ENCODE assay signal across 18 cellular contexts in the genomic region with DNA sequence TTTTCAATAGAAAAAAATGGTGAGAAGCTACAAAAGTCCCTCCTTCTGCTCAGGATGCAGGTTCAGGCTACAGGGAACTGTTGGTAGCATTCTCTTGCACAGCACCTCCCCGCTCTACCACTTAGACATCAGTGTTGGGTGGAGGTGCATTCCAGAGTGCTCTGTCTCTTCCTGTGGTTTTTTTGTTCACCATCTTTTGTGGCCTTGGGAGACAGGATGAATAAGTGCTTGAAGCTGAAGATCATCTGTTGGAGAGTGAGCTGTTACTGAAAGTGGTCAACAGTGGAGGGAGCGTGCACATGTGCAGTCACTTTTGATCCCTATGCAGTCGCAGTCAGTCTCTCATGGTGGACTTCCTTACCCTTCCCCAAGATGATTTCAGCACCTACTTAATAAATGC. TPM values are rescaled to one million over a fixed set of nuclear protein-coding genes. Genes with fewer than 3 reads are reported as not detected.
DNase-seq lines count a peak whose midpoint lies in the region; ATAC-seq, FAIRE-seq and TF ChIP-seq lines count a peak whose summit lies in the region.
"Had no signal": no experiment of that assay in that cellular context is flagged by ENCODE, and none has a peak within 500 bp of the region (broad histone marks: within the 10 kb centered on the region; RNA-seq: fewer than 3 reads in every experiment).

No MANE protein-coding gene starts in this region.

- peaks cover 21% of the 10 kb centered on the region for H3K4me1 ChIP-seq in osteoblast (ENCODE audit: insufficient read depth, low read length)
- no peaks in the 10 kb centered on the region for H3K4me1 ChIP-seq in small intestine (ENCODE audit: control insufficient read depth in 2 of 2, insufficient read depth in 1 of 2, low read depth in 1 of 2, low read length in 1 of 2)
- H3K4me1 ChIP-seq: Caco-2 had no signal

- FAIRE-seq in small intestine (lab: Jason Lieb, UNC) = no peak
- FAIRE-seq: colon, kidney had no signal

- no peak for TF ChIP-seq CTCF in osteoblast (IDR thresholded peaks at IDR 0.05; ENCODE audit: extremely low read depth, low read depth, low read length)

- 91 to 97% (median 95%) methylated on average over 3 of the region's 3 CpGs for WGBS in small intestine, 3 donors

- H3K27me3 ChIP-seq in osteoblast (ENCODE audit: insufficient read depth, low read length) = no peaks in the 10 kb centered on the region
- H3K27me3 ChIP-seq in small intestine (ENCODE audit: control insufficient read depth in 2 of 2, insufficient read depth in 2 of 2, low read length in 2 of 2) = no peaks in the 10 kb centered on the region
- H3K27me3 ChIP-seq: esophagus squamous epithelium had no signal

- ATAC-seq in GM21576 (IDR thresholded peaks at IDR 0.05; ENCODE audit: unreplicated experiment) = no peak
- ATAC-seq: sciatic nerve had no signal

- peaks cover 75% of the 10 kb centered on the region for H3K79me2 ChIP-seq in osteoblast (ENCODE audit: insufficient read depth, low read length)

- H3K9me3 ChIP-seq in osteoblast (ENCODE audit: low read depth, low read length) (no peaks in the 10 kb centered on the region), small intestine (ENCODE audit: control insufficient read depth, low read depth) (no peaks in the 10 kb centered on the region)
- H3K9me3 ChIP-seq: Caco-2, esophagus squamous epithelium had no signal

- H3K27ac ChIP-seq in osteoblast (ENCODE audit: low read depth, low read length) = no peak overlapping the region
- no peak overlapping the region for H3K27ac ChIP-seq in small intestine (ENCODE audit: low read depth in 1 of 2, low read length in 1 of 2)
- H3K27ac ChIP-seq: esophagus squamous epithelium had no signal

- no peaks in the 10 kb centered on the region for H3K36me3 ChIP-seq in osteoblast (ENCODE audit: insufficient read depth, low read length)
- no peaks in the 10 kb centered on the region for H3K36me3 ChIP-seq in small intestine (ENCODE audit: control insufficient read depth in 2 of 2, insufficient read depth in 2 of 2, low read length in 2 of 2)

- DNase-seq in GM03348 (ENCODE audit: low spot score) (peak; percentile 81), MV-4-11 (lab: John Stamatoyannopoulos, UW) (peak; percentile 62), cerebellar cortex (ENCODE audit: low spot score) (peak; percentile 1), osteoblast (ENCODE audit: insufficient read length, low spot score, missing footprints) (peak; percentile 66), small intestine (no peak), DMS79 (lab: John Stamatoyannopoulos, UW) (no peak), putamen (ENCODE audit: low spot score) (no peak)
- DNase-seq: activated CD4-positive, alpha-beta T cell treated with anti-CD3 and anti-CD28 coated beads, Interleukin-2, amount 10 ng/mL, durations not matched to agents 24 days and 14 days; Caco-2; esophagus squamous epithelium; kidney; naive B cell; NCI-H1694 treated with DMSO at 0.1 percent for 48 hours; NCI-H82; substantia nigra had no signal

- no peak overlapping the region for H2AFZ ChIP-seq in osteoblast (ENCODE audit: low read length)

- no peak overlapping the region for H3K4me3 ChIP-seq in osteoblast (ENCODE audit: insufficient read depth, low read length)
- no peak overlapping the region for H3K4me3 ChIP-seq in small intestine (ENCODE audit: low read depth in 1 of 2, low read length in 2 of 2)
- H3K4me3 ChIP-seq: esophagus squamous epithelium had no signal

- H3K4me2 ChIP-seq in osteoblast (ENCODE audit: insufficient read depth, low read length) = peak overlapping the region; percentile 6

- H4K20me1 ChIP-seq in osteoblast (ENCODE audit: insufficient read depth, low read length) = peaks cover 5% of the 10 kb centered on the region

RNA-seq across cellular contexts. Expression of gene BTBD3, which starts 16.6 kb away (rescaled TPM):
- 17.4 and 18.9 TPM in 2 replicates for total RNA-seq in osteoblast
- 10 to 100 TPM in 1 of 3 donors, 1 to 10 TPM in 2; 6.9 to 13.3 (median 7.6) TPM for polyA plus RNA-seq in small intestine

Comparison
In these comparisons a context has a peak if more than half of its experiments do, and no peak if none do; other contexts are left out.
1. DNase-seq: peak in GM03348 (single experiment), MV-4-11 (single experiment), cerebellar cortex (single experiment) and osteoblast (single experiment); none in small intestine (single experiment), DMS79 (single experiment) and putamen (single experiment).